ENCODE assay signal across 32 cellular contexts in the genomic region with DNA sequence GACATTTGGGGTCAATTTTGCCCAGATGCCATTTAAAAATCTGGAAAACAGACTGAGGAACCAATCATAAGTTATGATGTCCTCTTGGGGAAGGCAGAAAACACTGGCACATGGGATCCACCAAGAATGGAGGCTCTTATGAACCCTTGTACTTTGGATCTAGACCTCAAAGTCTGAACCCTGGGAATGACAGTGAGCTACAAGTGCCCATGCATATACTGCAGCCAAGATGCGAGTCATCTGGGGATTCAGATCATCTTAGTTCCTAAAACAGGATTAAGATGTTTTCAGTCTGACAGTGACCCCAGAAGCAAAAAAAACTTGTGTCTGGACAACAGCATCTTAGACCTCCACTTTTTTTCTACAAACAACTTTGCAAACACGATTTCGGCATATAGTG.
DNase-seq lines count a peak whose midpoint lies in the region; ATAC-seq and TF ChIP-seq lines count a peak whose summit lies in the region.
"Had no signal": no experiment of that assay in that cellular context is flagged by ENCODE, and none has a peak within 500 bp of the region (broad histone marks: within the 10 kb centered on the region; RNA-seq: fewer than 3 reads in every experiment).

No MANE protein-coding gene starts in this region.

- H3K4me1 Mint-ChIP-seq in CD14-positive monocyte = peaks cover 29% of the 10 kb centered on the region
- H3K4me1 Mint-ChIP-seq: activated CD4-positive, alpha-beta T cell treated with anti-CD3 and anti-CD28 coated beads, Interleukin-2, amount 10 ng/mL, durations not matched to agents 7 days and 5 days; H9 had no signal

- H3K4me3 ChIP-seq in choroid plexus epithelial cell (ENCODE audit: low read depth, low read length) = no peak overlapping the region
- H3K4me3 ChIP-seq: A549, gastrocnemius medialis, hepatocyte, PC-9, sigmoid colon, uterus had no signal

- ATAC-seq in GM21528 (IDR thresholded peaks at IDR 0.05; ENCODE audit: low FRiP score, unreplicated experiment) (no peak), left colon (no peak)
- ATAC-seq: A549; gastrocnemius medialis; stimulated activated naive CD8-positive, alpha-beta T cell treated with anti-CD3 and anti-CD28 coated beads, Interleukin-15, Interleukin-2, amounts not matched to agents 100 U/mL and 50 U/mL, for 24 hours had no signal

- TF ChIP-seq CTCF in CD14-positive monocyte (IDR thresholded peaks at IDR 0.05) (no peak), choroid plexus epithelial cell (conservative IDR thresholded peaks at IDR 0.05; ENCODE audit: low read depth, low read length) (no peak)

- H3K9me3 Mint-ChIP-seq in CD14-positive monocyte = peaks cover 0 to 6% (median 2%) of the 10 kb centered on the region in 7 donors
- H3K9me3 Mint-ChIP-seq: activated CD4-positive, alpha-beta T cell treated with anti-CD3 and anti-CD28 coated beads, Interleukin-2, amount 10 ng/mL, durations not matched to agents 7 days and 5 days; activated T-cell treated with anti-CD3 and anti-CD28 coated beads, Interleukin-2, amount 50 U/mL, for 24 hours; H9 had no signal

- intact Hi-C loops in CD14-positive monocyte (cut with micrococcal nuclease) (no loop called here), left colon (cut with DNase I, micrococcal nuclease) (no loop called here)

- CTCF ChIA-PET in HEK293T (lab: Yijun Ruan, JAX) = interaction anchor here (0.7 to 1.1 kb wide), 2 partner anchors 14 to 47 kb away, joined by 3 to 4 read pairs; no protein-coding TSS in a partner anchor

- H3K27ac Mint-ChIP-seq in CD14-positive monocyte = peak overlapping the region; percentile 98 to 100 (median 100)
- H3K27ac Mint-ChIP-seq: activated CD4-positive, alpha-beta T cell treated with anti-CD3 and anti-CD28 coated beads, Interleukin-2, amount 10 ng/mL, durations not matched to agents 7 days and 5 days; activated T-cell treated with anti-CD3 and anti-CD28 coated beads, Interleukin-2, amount 50 U/mL, for 24 hours; H9; progenitor cell of endocrine pancreas had no signal

- peaks cover 16 to 18% of the 10 kb centered on the region in 2 donors for H3K36me3 Mint-ChIP-seq in CD14-positive monocyte

- POLR2A ChIA-PET in HEK293T (lab: Yijun Ruan, JAX) = no interaction called here

- DNase-seq in CD14-positive monocyte (ENCODE audit: low spot score) = no peak
- DNase-seq in LHCN-M2 (ENCODE audit: low read depth) = peak; percentile 8
- DNase-seq in choroid plexus epithelial cell (ENCODE audit: low read depth) = peak; percentile 13
- DNase-seq in myocyte (ENCODE audit: low read depth) = peak; percentile 2
- no peak for DNase-seq in left colon
- DNase-seq in HEK293T (ENCODE audit: extremely low spot score) = no peak
- DNase-seq in GF-D8 (lab: John Stamatoyannopoulos, UW) = no peak
- DNase-seq: activated CD4-positive, alpha-beta T cell treated with anti-CD3 and anti-CD28 coated beads, Interleukin-2, amount 10 ng/mL, durations not matched to agents 7 days and 5 days; activated T-cell treated with anti-CD3 and anti-CD28 coated beads, Interleukin-2, amount 50 U/mL, for 24 hours; BE2C; brain microvascular endothelial cell; COR-L47; DMS53; effector CD8-positive, alpha-beta T cell; gastrocnemius medialis; H9; left cardiac atrium; mesenchymal stem cell; NCI-H1694 treated with DMSO at 0.1 percent for 48 hours; NCI-H2171; NCI-H524; PC-9; Right ventricle myocardium superior; sigmoid colon; stimulated activated naive CD8-positive, alpha-beta T cell treated with anti-CD3 and anti-CD28 coated beads, Interleukin-15, Interleukin-2, amounts not matched to agents 100 U/mL and 50 U/mL, for 24 hours; T-helper 9 cell; uterus; WERI-Rb-1 had no signal

- no peak overlapping the region for H3K4me3 Mint-ChIP-seq in CD14-positive monocyte
- H3K4me3 Mint-ChIP-seq: activated CD4-positive, alpha-beta T cell treated with anti-CD3 and anti-CD28 coated beads, Interleukin-2, amount 10 ng/mL, durations not matched to agents 7 days and 5 days; activated T-cell treated with anti-CD3 and anti-CD28 coated beads, Interleukin-2, amount 50 U/mL, for 24 hours; H9 had no signal

- peaks cover 0 to 1% (median 0%) of the 10 kb centered on the region in 3 donors for H3K27me3 Mint-ChIP-seq in CD14-positive monocyte (ENCODE audit: low read depth in 3 of 3)
- H3K27me3 Mint-ChIP-seq: activated CD4-positive, alpha-beta T cell treated with anti-CD3 and anti-CD28 coated beads, Interleukin-2, amount 10 ng/mL, durations not matched to agents 7 days and 5 days; activated T-cell treated with anti-CD3 and anti-CD28 coated beads, Interleukin-2, amount 50 U/mL, for 24 hours; progenitor cell of endocrine pancreas had no signal

TF ChIP-seq in HEK293T, 16 proteins besides CTCF, POLR2A, EP300 and RAD21:
- TF ChIP-seq L3MBTL2 (conservative IDR thresholded peaks at IDR 0.05) = no peak
- TF ChIP-seq, protein P1, sequence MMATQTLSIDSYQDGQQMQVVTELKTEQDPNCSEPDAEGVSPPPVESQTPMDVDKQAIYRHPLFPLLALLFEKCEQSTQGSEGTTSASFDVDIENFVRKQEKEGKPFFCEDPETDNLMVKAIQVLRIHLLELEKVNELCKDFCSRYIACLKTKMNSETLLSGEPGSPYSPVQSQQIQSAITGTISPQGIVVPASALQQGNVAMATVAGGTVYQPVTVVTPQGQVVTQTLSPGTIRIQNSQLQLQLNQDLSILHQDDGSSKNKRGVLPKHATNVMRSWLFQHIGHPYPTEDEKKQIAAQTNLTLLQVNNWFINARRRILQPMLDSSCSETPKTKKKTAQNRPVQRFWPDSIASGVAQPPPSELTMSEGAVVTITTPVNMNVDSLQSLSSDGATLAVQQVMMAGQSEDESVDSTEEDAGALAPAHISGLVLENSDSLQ (IDR thresholded peaks at IDR 0.05) = no peak
- TF ChIP-seq ARNT (IDR thresholded peaks at IDR 0.05) = no peak
- TF ChIP-seq FOXA1 (IDR thresholded peaks at IDR 0.05) = no peak
- TF ChIP-seq FOXK2 (IDR thresholded peaks at IDR 0.05) = no peak
- no peak for TF ChIP-seq HDGF (IDR thresholded peaks at IDR 0.05; ENCODE audit: borderline replicate concordance)
- TF ChIP-seq BHLHE40 (IDR thresholded peaks at IDR 0.05; ENCODE audit: borderline replicate concordance) = no peak
- no peak for TF ChIP-seq CTBP1 (IDR thresholded peaks at IDR 0.05; ENCODE audit: borderline replicate concordance)
- TF ChIP-seq NFRKB (IDR thresholded peaks at IDR 0.05) = no peak
- TF ChIP-seq TARDBP (IDR thresholded peaks at IDR 0.05) = no peak
- no peak for TF ChIP-seq SUZ12 (IDR thresholded peaks at IDR 0.05)
- no peak for TF ChIP-seq ZNF384 (IDR thresholded peaks at IDR 0.05)
- TF ChIP-seq SP1 (IDR thresholded peaks at IDR 0.05) = no peak
- TF ChIP-seq LEF1 (IDR thresholded peaks at IDR 0.05; ENCODE audit: borderline replicate concordance) = no peak
- no peak for TF ChIP-seq FOXM1 (IDR thresholded peaks at IDR 0.05; ENCODE audit: borderline replicate concordance)

Comparison
In these comparisons a context has a peak if more than half of its experiments do, and no peak if none do; other contexts are left out.
1. DNase-seq: peak in LHCN-M2 (single experiment), choroid plexus epithelial cell (single experiment) and myocyte (single experiment); none in CD14-positive monocyte (single experiment), left colon (0 of 2), HEK293T (single experiment) and GF-D8 (single experiment).